Comparison of ENCODE assay signal across 1 cellular context in genomic region chr4:82886145-82886942, GRCh38.
TF ChIP-seq lines count a peak whose summit lies in the region.

No MANE protein-coding gene starts in this region.

TF ChIP-seq in SK-N-SH treated with all-trans-retinoic acid at 6 μM for 48 hours, 23 proteins besides CTCF, POLR2A, EP300 and RAD21 (continued from another document):
- TF ChIP-seq, protein P1, sequence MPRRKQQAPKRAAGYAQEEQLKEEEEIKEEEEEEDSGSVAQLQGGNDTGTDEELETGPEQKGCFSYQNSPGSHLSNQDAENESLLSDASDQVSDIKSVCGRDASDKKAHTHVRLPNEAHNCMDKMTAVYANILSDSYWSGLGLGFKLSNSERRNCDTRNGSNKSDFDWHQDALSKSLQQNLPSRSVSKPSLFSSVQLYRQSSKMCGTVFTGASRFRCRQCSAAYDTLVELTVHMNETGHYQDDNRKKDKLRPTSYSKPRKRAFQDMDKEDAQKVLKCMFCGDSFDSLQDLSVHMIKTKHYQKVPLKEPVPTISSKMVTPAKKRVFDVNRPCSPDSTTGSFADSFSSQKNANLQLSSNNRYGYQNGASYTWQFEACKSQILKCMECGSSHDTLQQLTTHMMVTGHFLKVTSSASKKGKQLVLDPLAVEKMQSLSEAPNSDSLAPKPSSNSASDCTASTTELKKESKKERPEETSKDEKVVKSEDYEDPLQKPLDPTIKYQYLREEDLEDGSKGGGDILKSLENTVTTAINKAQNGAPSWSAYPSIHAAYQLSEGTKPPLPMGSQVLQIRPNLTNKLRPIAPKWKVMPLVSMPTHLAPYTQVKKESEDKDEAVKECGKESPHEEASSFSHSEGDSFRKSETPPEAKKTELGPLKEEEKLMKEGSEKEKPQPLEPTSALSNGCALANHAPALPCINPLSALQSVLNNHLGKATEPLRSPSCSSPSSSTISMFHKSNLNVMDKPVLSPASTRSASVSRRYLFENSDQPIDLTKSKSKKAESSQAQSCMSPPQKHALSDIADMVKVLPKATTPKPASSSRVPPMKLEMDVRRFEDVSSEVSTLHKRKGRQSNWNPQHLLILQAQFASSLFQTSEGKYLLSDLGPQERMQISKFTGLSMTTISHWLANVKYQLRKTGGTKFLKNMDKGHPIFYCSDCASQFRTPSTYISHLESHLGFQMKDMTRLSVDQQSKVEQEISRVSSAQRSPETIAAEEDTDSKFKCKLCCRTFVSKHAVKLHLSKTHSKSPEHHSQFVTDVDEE (CRISPR knock-in tag; IDR thresholded peaks at IDR 0.05) = no peak
- TF ChIP-seq, protein P2, sequence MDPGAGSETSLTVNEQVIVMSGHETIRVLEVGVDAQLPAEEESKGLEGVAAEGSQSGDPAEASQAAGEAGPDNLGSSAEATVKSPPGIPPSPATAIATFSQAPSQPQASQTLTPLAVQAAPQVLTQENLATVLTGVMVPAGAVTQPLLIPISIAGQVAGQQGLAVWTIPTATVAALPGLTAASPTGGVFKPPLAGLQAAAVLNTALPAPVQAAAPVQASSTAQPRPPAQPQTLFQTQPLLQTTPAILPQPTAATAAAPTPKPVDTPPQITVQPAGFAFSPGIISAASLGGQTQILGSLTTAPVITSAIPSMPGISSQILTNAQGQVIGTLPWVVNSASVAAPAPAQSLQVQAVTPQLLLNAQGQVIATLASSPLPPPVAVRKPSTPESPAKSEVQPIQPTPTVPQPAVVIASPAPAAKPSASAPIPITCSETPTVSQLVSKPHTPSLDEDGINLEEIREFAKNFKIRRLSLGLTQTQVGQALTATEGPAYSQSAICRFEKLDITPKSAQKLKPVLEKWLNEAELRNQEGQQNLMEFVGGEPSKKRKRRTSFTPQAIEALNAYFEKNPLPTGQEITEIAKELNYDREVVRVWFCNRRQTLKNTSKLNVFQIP (CRISPR knock-in tag; IDR thresholded peaks at IDR 0.05; ENCODE audit: borderline replicate concordance, low read depth) = no peak
- TF ChIP-seq ZC3H10 (CRISPR knock-in tag; IDR thresholded peaks at IDR 0.05) (no peak), TCF4 (CRISPR knock-in tag; IDR thresholded peaks at IDR 0.05; ENCODE audit: borderline replicate concordance) (no peak), ZFP30 (CRISPR knock-in tag; IDR thresholded peaks at IDR 0.05) (no peak), PPARA (CRISPR knock-in tag; IDR thresholded peaks at IDR 0.05; ENCODE audit: borderline replicate concordance) (no peak), BACH2 (CRISPR knock-in tag; IDR thresholded peaks at IDR 0.05; ENCODE audit: borderline replicate concordance) (no peak)
